10 cellular contexts compared by ENCODE assay signal in genomic region chr16:3249020-3249419, GRCh38. TPM values are rescaled to one million over a fixed set of nuclear protein-coding genes. Genes with fewer than 3 reads are reported as not detected.
"Had no signal": no experiment of that assay in that cellular context is flagged by ENCODE, and none has a peak within 500 bp of the region (broad histone marks: within the 10 kb centered on the region; RNA-seq: fewer than 3 reads in every experiment).

No MANE protein-coding gene starts in this region.

- ATAC-seq: GM23338, K562 had no signal

- H3K4me3 ChIP-seq: GM23338, K562 had no signal

- H3K27ac ChIP-seq: HL-60 had no signal

- DNase-seq: H9, HCEC 1CT, HFFc6, IMR-90, KG1 had no signal

RNA-seq across cellular contexts. Expression of gene MEFV, which starts 7.4 kb away (rescaled TPM):
- total RNA-seq: H1, H9, HT1080, IMR-90 had no signal
- polyA plus RNA-seq: GM23338, IMR-90, K562 had no signal
